ENCODE assay signal across 18 cellular contexts in the genomic region with DNA sequence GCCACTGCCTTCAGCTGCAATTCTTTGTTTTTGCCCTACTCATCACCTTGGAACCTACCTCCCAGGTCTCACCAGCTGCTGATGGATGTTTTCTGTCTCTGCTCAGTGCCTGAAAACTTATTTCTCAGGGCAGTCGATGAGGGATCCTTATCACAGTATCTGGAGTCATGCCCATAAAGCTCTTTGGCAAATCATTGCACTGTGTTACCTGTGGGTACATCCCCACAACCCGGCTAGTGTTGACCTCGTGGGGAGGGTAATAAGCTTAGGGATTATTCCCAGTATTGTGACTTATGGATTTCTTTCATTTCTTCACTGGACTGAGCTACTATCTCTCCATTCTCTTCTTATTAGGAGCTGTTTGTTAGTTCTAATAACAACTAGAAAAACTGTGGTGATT.
"Had no signal": no experiment of that assay in that cellular context is flagged by ENCODE, and none has a peak within 500 bp of the region (broad histone marks: within the 10 kb centered on the region; RNA-seq: fewer than 3 reads in every experiment).

No MANE protein-coding gene starts in this region.

- H3K9me3 Mint-ChIP-seq: activated CD4-positive, alpha-beta memory T cell treated with anti-CD3 and anti-CD28 coated beads for 36 hours; activated naive CD4-positive, alpha-beta T cell treated with anti-CD3 and anti-CD28 coated beads for 36 hours; activated T-helper 2 cell treated with anti-CD3 and anti-CD28 coated beads, Interferon-gamma antibody, Interleukin-2, Interleukin-4, amounts not matched to agents 10 μg/mL and 5 μg/mL and 100 μg/mL, durations not matched to agents 14 hours and 24 hours and 36 hours; effector memory CD8-positive, alpha-beta T cell had no signal

- H3K27me3 Mint-ChIP-seq: activated CD4-positive, alpha-beta memory T cell treated with anti-CD3 and anti-CD28 coated beads for 36 hours; effector memory CD8-positive, alpha-beta T cell; naive thymus-derived CD8-positive, alpha-beta T cell had no signal

- H3K27ac ChIP-seq: cardiac muscle cell, hepatocyte, pancreas, tibial nerve, WERI-Rb-1 had no signal

- H3K4me2 ChIP-seq: hepatocyte had no signal

- H3K4me3 ChIP-seq: cardiac muscle cell, hepatocyte, pancreas, spleen, tibial nerve had no signal

- H3K79me2 ChIP-seq: hepatocyte had no signal

- ATAC-seq: effector memory CD8-positive, alpha-beta T cell; naive thymus-derived CD8-positive, alpha-beta T cell; stimulated activated naive CD8-positive, alpha-beta T cell treated with anti-CD3 and anti-CD28 coated beads, Interleukin-15, Interleukin-2, amounts not matched to agents 100 U/mL and 50 U/mL, for 24 hours had no signal

- H3K4me1 ChIP-seq: pancreas had no signal

- H2AFZ ChIP-seq: hepatocyte had no signal

- H3K36me3 ChIP-seq: pancreas had no signal

- H3K9me3 ChIP-seq: pancreas, tibial nerve had no signal

- H3K4me3 Mint-ChIP-seq: activated CD4-positive, alpha-beta memory T cell treated with anti-CD3 and anti-CD28 coated beads for 36 hours; activated naive CD4-positive, alpha-beta T cell treated with anti-CD3 and anti-CD28 coated beads for 36 hours; effector memory CD8-positive, alpha-beta T cell; naive thymus-derived CD8-positive, alpha-beta T cell had no signal

- DNase-seq: activated CD4-positive, alpha-beta memory T cell treated with anti-CD3 and anti-CD28 coated beads for 36 hours; activated naive CD4-positive, alpha-beta T cell treated with anti-CD3 and anti-CD28 coated beads for 36 hours; activated T-cell treated with anti-CD3 and anti-CD28 coated beads for 4 hours; effector memory CD8-positive, alpha-beta T cell; mesendoderm; naive thymus-derived CD8-positive, alpha-beta T cell; pancreas; spleen; stimulated activated CD4-positive, alpha-beta T cell treated with anti-CD3 and anti-CD28 coated beads, Interleukin-4, amount 100 ng/mL, for 4 hours; stimulated activated naive CD8-positive, alpha-beta T cell treated with anti-CD3 and anti-CD28 coated beads, Interleukin-15, Interleukin-2, amounts not matched to agents 100 U/mL and 50 U/mL, for 24 hours; substantia nigra; SW 1271; T-helper 2 cell; WERI-Rb-1 had no signal

- H3K27me3 ChIP-seq: cardiac muscle cell, hepatocyte, pancreas, spleen, tibial nerve had no signal

- H3K27ac Mint-ChIP-seq: activated CD4-positive, alpha-beta memory T cell treated with anti-CD3 and anti-CD28 coated beads for 36 hours; activated naive CD4-positive, alpha-beta T cell treated with anti-CD3 and anti-CD28 coated beads for 36 hours; activated T-helper 2 cell treated with anti-CD3 and anti-CD28 coated beads, Interferon-gamma antibody, Interleukin-2, Interleukin-4, amounts not matched to agents 10 μg/mL and 5 μg/mL and 100 μg/mL, durations not matched to agents 14 hours and 24 hours and 36 hours had no signal
